Comparison of ENCODE assay signal across 29 cellular contexts in the genomic region with DNA sequence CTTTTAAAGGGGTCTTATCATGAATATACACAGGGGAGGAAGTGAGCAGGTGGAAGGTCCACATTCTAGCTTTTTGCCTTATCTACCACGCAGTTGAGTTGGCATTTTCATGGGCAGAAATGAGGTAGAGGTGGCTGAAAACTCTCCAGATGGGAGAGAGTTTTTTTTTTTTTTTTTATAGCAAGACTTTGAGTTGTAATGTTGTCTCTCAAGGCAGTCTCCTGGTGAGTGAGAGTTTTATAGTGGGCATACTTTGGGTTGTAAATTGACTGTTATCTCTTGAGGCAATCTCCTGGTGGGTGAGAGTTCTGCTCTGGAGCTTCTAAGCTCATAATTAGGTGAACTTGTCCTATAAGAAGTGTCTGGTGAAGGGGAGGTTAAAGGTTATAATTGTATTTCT.
"Had no signal": no experiment of that assay in that cellular context is flagged by ENCODE, and none has a peak within 500 bp of the region (broad histone marks: within the 10 kb centered on the region; RNA-seq: fewer than 3 reads in every experiment).

No MANE protein-coding gene starts in this region.

- H3K9me3 ChIP-seq: neutrophil, ovary, psoas muscle, right lobe of liver, sigmoid colon, stomach, thyroid gland, tibial nerve, upper lobe of left lung, vagina had no signal

- H3K36me3 Mint-ChIP-seq: stimulated activated effector memory CD8-positive, alpha-beta T cell treated with anti-CD3 and anti-CD28 coated beads, Interleukin-12 subunit alpha, Interleukin-12 subunit beta, amount 100 ng/mL, for 72 hours had no signal

- H3K79me2 ChIP-seq: parathyroid adenoma had no signal

- H3K36me3 ChIP-seq: neutrophil, ovary, right lobe of liver, sigmoid colon, stomach, thoracic aorta, thyroid gland, tibial nerve, upper lobe of left lung, vagina had no signal

- H3K4me3 Mint-ChIP-seq: natural killer cell treated with Interleukin-12 subunit alpha and Interleukin-12 subunit beta and Interleukin-15 and Interleukin-18, amount 100 ng/mL, for 72 hours; nephron progenitor cell; neural crest cell; stimulated activated effector memory CD8-positive, alpha-beta T cell treated with anti-CD3 and anti-CD28 coated beads, Interleukin-12 subunit alpha, Interleukin-12 subunit beta, amount 100 ng/mL, for 72 hours; stimulated activated naive B cell treated with anti-CD40 and anti-IgM and Interleukin-4, amounts not matched to agents 10 μg/mL and 1 μg/mL and 100 μg/mL, for 72 hours; stimulated activated naive CD8-positive, alpha-beta T cell treated with anti-CD3 and anti-CD28 coated beads, Interleukin-15, Interleukin-2, amounts not matched to agents 100 ng/mL and 50 ng/mL, for 24 hours had no signal

- ATAC-seq: natural killer cell treated with Interleukin-12 subunit alpha and Interleukin-12 subunit beta and Interleukin-15 and Interleukin-18, amount 100 ng/mL, for 72 hours; psoas muscle; right cardiac atrium; right lobe of liver; stimulated activated effector memory CD8-positive, alpha-beta T cell treated with anti-CD3 and anti-CD28 coated beads, Interleukin-12 subunit alpha, Interleukin-12 subunit beta, amount 100 ng/mL, for 72 hours; stimulated activated naive B cell treated with anti-CD40 and anti-IgM and Interleukin-4, amounts not matched to agents 10 μg/mL and 1 μg/mL and 100 μg/mL, for 72 hours had no signal

- H3K9me3 Mint-ChIP-seq: neural crest cell; stimulated activated naive CD8-positive, alpha-beta T cell treated with anti-CD3 and anti-CD28 coated beads, Interleukin-15, Interleukin-2, amounts not matched to agents 100 ng/mL and 50 ng/mL, for 24 hours had no signal

- H3K27ac Mint-ChIP-seq: natural killer cell treated with Interleukin-12 subunit alpha and Interleukin-12 subunit beta and Interleukin-15 and Interleukin-18, amount 100 ng/mL, for 72 hours; nephron progenitor cell; progenitor cell of endocrine pancreas; stimulated activated effector memory CD8-positive, alpha-beta T cell treated with anti-CD3 and anti-CD28 coated beads, Interleukin-12 subunit alpha, Interleukin-12 subunit beta, amount 100 ng/mL, for 72 hours; stimulated activated naive B cell treated with anti-CD40 and anti-IgM and Interleukin-4, amounts not matched to agents 10 μg/mL and 1 μg/mL and 100 μg/mL, for 72 hours; stimulated activated naive CD8-positive, alpha-beta T cell treated with anti-CD3 and anti-CD28 coated beads, Interleukin-15, Interleukin-2, amounts not matched to agents 100 ng/mL and 50 ng/mL, for 24 hours had no signal

- H3K9ac ChIP-seq: parathyroid adenoma had no signal

- DNase-seq: nephron progenitor cell; nucleus accumbens; ovary; posterior cingulate gyrus; psoas muscle; right cardiac atrium; right lobe of liver; sigmoid colon; small intestine; stimulated activated CD4-positive, alpha-beta T cell treated with anti-CD3 and anti-CD28 coated beads, Interleukin-15, amount 100 ng/mL, for 24 hours; stimulated activated CD4-positive, alpha-beta T cell treated with anti-CD3 and anti-CD28 coated beads, Interleukin-2, amount 100 ng/mL, for 24 hours; stimulated activated CD4-positive, alpha-beta T cell treated with anti-CD3 and anti-CD28 coated beads, Interleukin-2, amount 100 ng/mL, for 48 hours; stimulated activated CD4-positive, alpha-beta T cell treated with anti-CD3 and anti-CD28 coated beads, Interleukin-4, amount 100 ng/mL, for 24 hours; stimulated activated naive B cell treated with anti-CD40 and anti-IgM and Interleukin-4, amounts not matched to agents 10 μg/mL and 1 μg/mL and 100 μg/mL, for 72 hours; stimulated activated naive CD4-positive, alpha-beta T cell treated with Interleukin-2 at 50 U/mL for 16 hours; stomach; thyroid gland; trophoblast cell; upper lobe of left lung had no signal

- H3K4me1 ChIP-seq: parathyroid adenoma, psoas muscle, right lobe of liver, sigmoid colon, stomach, thyroid gland, tibial nerve, upper lobe of left lung, vagina had no signal

- H3K27me3 Mint-ChIP-seq: natural killer cell treated with Interleukin-12 subunit alpha and Interleukin-12 subunit beta and Interleukin-15 and Interleukin-18, amount 100 ng/mL, for 72 hours; progenitor cell of endocrine pancreas; stimulated activated naive B cell treated with anti-CD40 and anti-IgM and Interleukin-4, amounts not matched to agents 10 μg/mL and 1 μg/mL and 100 μg/mL, for 72 hours; stimulated activated naive CD8-positive, alpha-beta T cell treated with anti-CD3 and anti-CD28 coated beads, Interleukin-15, Interleukin-2, amounts not matched to agents 100 ng/mL and 50 ng/mL, for 24 hours had no signal

- H3K27me3 ChIP-seq: neutrophil, ovary, right lobe of liver, sigmoid colon, stomach, thyroid gland, tibial nerve, upper lobe of left lung, vagina had no signal

- H3K4me1 Mint-ChIP-seq: neural crest cell; stimulated activated effector memory CD8-positive, alpha-beta T cell treated with anti-CD3 and anti-CD28 coated beads, Interleukin-12 subunit alpha, Interleukin-12 subunit beta, amount 100 ng/mL, for 72 hours; stimulated activated naive B cell treated with anti-CD40 and anti-IgM and Interleukin-4, amounts not matched to agents 10 μg/mL and 1 μg/mL and 100 μg/mL, for 72 hours had no signal

- H3K27ac ChIP-seq: neutrophil, ovary, parathyroid adenoma, psoas muscle, right lobe of liver, sigmoid colon, stomach, thoracic aorta, thyroid gland, tibial nerve, upper lobe of left lung, vagina had no signal

- H3K4me3 ChIP-seq: ovary, psoas muscle, right lobe of liver, sigmoid colon, stomach, thoracic aorta, thyroid gland, tibial nerve, upper lobe of left lung, vagina had no signal
